ENCODE assay signal across 20 cellular contexts in genomic region chr2:218020281-218020680, GRCh38. TPM values are rescaled to one million over a fixed set of nuclear protein-coding genes. Genes with fewer than 3 reads are reported as not detected.
"Had no signal": no experiment of that assay in that cellular context is flagged by ENCODE, and none has a peak within 500 bp of the region (broad histone marks: within the 10 kb centered on the region; RNA-seq: fewer than 3 reads in every experiment).

No MANE protein-coding gene starts in this region.

- H3K36me3 ChIP-seq: breast epithelium, prostate gland, right lobe of liver, transverse colon had no signal

- H3K4me1 Mint-ChIP-seq: activated T-helper 17 cell treated with anti-CD3 and anti-CD28 coated beads, Interleukin-2, amount 50 U/mL, for 72 hours had no signal

- ATAC-seq: activated CD4-positive, CD25-positive, alpha-beta regulatory T cell treated with anti-CD3 and anti-CD28 coated beads, Interleukin-2, amount 50 U/mL, for 24 hours; activated T-helper 17 cell treated with anti-CD3 and anti-CD28 coated beads, Interleukin-2, amount 50 U/mL, for 72 hours; left lobe of liver; mucosa of descending colon; right lobe of liver; stimulated activated memory B cell treated with anti-CD40 and anti-IgM and Interleukin-4, amounts not matched to agents 10 μg/mL and 1 μg/mL and 100 μg/mL, for 72 hours had no signal

- H3K27me3 ChIP-seq: breast epithelium, right lobe of liver, transverse colon had no signal

- DNase-seq: activated naive CD4-positive, alpha-beta T cell treated with Interleukin-2 at 50 U/mL for 16 hours; anterior cingulate cortex; mucosa of descending colon; naive thymus-derived CD4-positive, alpha-beta T cell; nucleus accumbens; right lobe of liver; stimulated activated CD4-positive, alpha-beta T cell treated with anti-CD3 and anti-CD28 coated beads, Interleukin-12 subunit alpha, Interleukin-12 subunit beta, amount 100 ng/mL, for 4 hours; stimulated activated CD4-positive, alpha-beta T cell treated with anti-CD3 and anti-CD28 coated beads, Interleukin-2, amount 100 ng/mL, for 24 hours; T-helper 9 cell; transverse colon had no signal

- H3K36me3 Mint-ChIP-seq: naive thymus-derived CD4-positive, alpha-beta T cell; stimulated activated memory B cell treated with anti-CD40 and anti-IgM and Interleukin-4, amounts not matched to agents 10 μg/mL and 1 μg/mL and 100 μg/mL, for 72 hours had no signal

- H3K27ac Mint-ChIP-seq: activated T-helper 17 cell treated with anti-CD3 and anti-CD28 coated beads, Interleukin-2, amount 50 U/mL, for 72 hours; naive thymus-derived CD4-positive, alpha-beta T cell; stimulated activated memory B cell treated with anti-CD40 and anti-IgM and Interleukin-4, amounts not matched to agents 10 μg/mL and 1 μg/mL and 100 μg/mL, for 72 hours had no signal

- H3K9me3 ChIP-seq: breast epithelium, mucosa of descending colon, prostate gland, right lobe of liver, transverse colon had no signal

- H3K4me3 Mint-ChIP-seq: activated T-helper 17 cell treated with anti-CD3 and anti-CD28 coated beads, Interleukin-2, amount 50 U/mL, for 72 hours; naive thymus-derived CD4-positive, alpha-beta T cell; stimulated activated memory B cell treated with anti-CD40 and anti-IgM and Interleukin-4, amounts not matched to agents 10 μg/mL and 1 μg/mL and 100 μg/mL, for 72 hours had no signal

- H3K27ac ChIP-seq: breast epithelium, prostate gland, right lobe of liver, transverse colon had no signal

- H3K9me3 Mint-ChIP-seq: activated T-helper 17 cell treated with anti-CD3 and anti-CD28 coated beads, Interleukin-2, amount 50 U/mL, for 72 hours; naive thymus-derived CD4-positive, alpha-beta T cell; stimulated activated memory B cell treated with anti-CD40 and anti-IgM and Interleukin-4, amounts not matched to agents 10 μg/mL and 1 μg/mL and 100 μg/mL, for 72 hours had no signal

- H3K4me3 ChIP-seq: breast epithelium, mucosa of descending colon, prostate gland, right lobe of liver, transverse colon had no signal

RNA-seq across cellular contexts. Expression of gene TNS1, which starts 17.5 kb away (rescaled TPM):
- polyA plus RNA-seq: naive thymus-derived CD4-positive, alpha-beta T cell had no signal

RNA-seq across cellular contexts. Expression of gene RUFY4, which starts 48.8 kb away (rescaled TPM):
- total RNA-seq: cerebellum, dermis microvascular lymphatic vessel endothelial cell, epithelial cell of proximal tubule, frontal cortex, left lobe of liver, mucosa of descending colon had no signal
- polyA plus RNA-seq: naive thymus-derived CD4-positive, alpha-beta T cell had no signal
